Comparison of ENCODE assay signal across 16 cellular contexts in genomic region chr11:16611395-16612233, GRCh38.
DNase-seq lines count a peak whose midpoint lies in the region; FAIRE-seq and TF ChIP-seq lines count a peak whose summit lies in the region.
"Had no signal": no experiment of that assay in that cellular context is flagged by ENCODE, and none has a peak within 500 bp of the region (broad histone marks: within the 10 kb centered on the region; RNA-seq: fewer than 3 reads in every experiment).

No MANE protein-coding gene starts in this region.

- H3K36me3 Mint-ChIP-seq in IgD-negative memory B cell (peaks cover 1% of the 10 kb centered on the region), astrocyte (ENCODE audit: low read depth, unreplicated experiment) (no peaks in the 10 kb centered on the region), nephron progenitor cell (ENCODE audit: low read depth) (no peaks in the 10 kb centered on the region)

- H3K9ac ChIP-seq in astrocyte (ENCODE audit: low read length) = no peak overlapping the region

- H3K27ac Mint-ChIP-seq in IgD-negative memory B cell = peak overlapping the region in 2 of 3 donors; percentile 4 to 74
- H3K27ac Mint-ChIP-seq in astrocyte (ENCODE audit: unreplicated experiment) = peak overlapping the region; percentile 36
- H3K27ac Mint-ChIP-seq in nephron progenitor cell = no peak overlapping the region
- H3K27ac Mint-ChIP-seq: activated B cell treated with CpG ODN at 0.5 μM for 24 hours had no signal

- H3K9me3 Mint-ChIP-seq in IgD-negative memory B cell = peaks cover 0 to 13% (median 2%) of the 10 kb centered on the region in 3 donors
- H3K9me3 Mint-ChIP-seq in astrocyte (ENCODE audit: unreplicated experiment) = no peaks in the 10 kb centered on the region
- H3K9me3 Mint-ChIP-seq in nephron progenitor cell = no peaks in the 10 kb centered on the region
- H3K9me3 Mint-ChIP-seq: activated B cell treated with CpG ODN at 0.5 μM for 24 hours had no signal

- TF ChIP-seq CTCF in astrocyte (IDR thresholded peaks at IDR 0.05; ENCODE audit: insufficient read depth, low read depth, low read length) (no peak), nephron progenitor cell (IDR thresholded peaks at IDR 0.05) (no peak)

- H4K20me1 ChIP-seq in astrocyte (ENCODE audit: insufficient read depth, low read length) = no peaks in the 10 kb centered on the region

- H3K27me3 ChIP-seq in astrocyte (ENCODE audit: insufficient read depth, low read length) = peaks cover 52% of the 10 kb centered on the region

- peaks cover 12% of the 10 kb centered on the region for H3K4me1 ChIP-seq in astrocyte (ENCODE audit: insufficient read depth, low read length)

- H3K4me2 ChIP-seq in astrocyte (ENCODE audit: low read length) = peak overlapping the region; percentile 24

- H3K4me1 Mint-ChIP-seq in IgD-negative memory B cell = peaks cover 8 to 18% (median 17%) of the 10 kb centered on the region in 3 donors
- peaks cover 5% of the 10 kb centered on the region for H3K4me1 Mint-ChIP-seq in astrocyte (ENCODE audit: low read depth, unreplicated experiment)
- H3K4me1 Mint-ChIP-seq in nephron progenitor cell = peaks cover 34% of the 10 kb centered on the region

- no peaks in the 10 kb centered on the region for H3K36me3 ChIP-seq in astrocyte (ENCODE audit: insufficient read depth, low read length)
- H3K36me3 ChIP-seq: upper lobe of left lung had no signal

- no peaks in the 10 kb centered on the region for H3K9me3 ChIP-seq in astrocyte (ENCODE audit: insufficient read depth, low read depth, low read length)
- H3K9me3 ChIP-seq: upper lobe of left lung had no signal

- no peak overlapping the region for H2AFZ ChIP-seq in astrocyte (ENCODE audit: low read depth, low read length)

- no peak for FAIRE-seq in astrocyte (lab: Jason Lieb, UNC)
- FAIRE-seq: GM12892, HepG2 had no signal

- H3K4me3 Mint-ChIP-seq in IgD-negative memory B cell = peak overlapping the region in 3 of 4 donors; percentile 36 to 76 (median 44)
- peak overlapping the region; percentile 8 for H3K4me3 Mint-ChIP-seq in astrocyte (ENCODE audit: unreplicated experiment)
- peak overlapping the region; percentile 87 for H3K4me3 Mint-ChIP-seq in nephron progenitor cell
- H3K4me3 Mint-ChIP-seq: activated B cell treated with CpG ODN at 0.5 μM for 24 hours had no signal

- H3K27ac ChIP-seq in astrocyte (ENCODE audit: low read depth, low read length) = no peak overlapping the region
- H3K27ac ChIP-seq: upper lobe of left lung had no signal

- no peaks in the 10 kb centered on the region for H3K79me2 ChIP-seq in astrocyte (ENCODE audit: insufficient read depth, low read length)

- DNase-seq in DMS153 (lab: John Stamatoyannopoulos, UW) (peak; percentile 89), DMS153 treated with DMSO at 0.1 percent for 48 hours (lab: John Stamatoyannopoulos, UW; ENCODE audit: unreplicated experiment) (no peak), astrocyte (ENCODE audit: low read depth) (no peak), nephron progenitor cell (peak; percentile 54), AG08396 (ENCODE audit: low spot score) (no peak), SKM-1 treated with dmso at 0.1 percent for 144 hours (lab: John Stamatoyannopoulos, UW; ENCODE audit: unreplicated experiment) (no peak)
- DNase-seq in stimulated activated CD8-positive, alpha-beta memory T cell treated with anti-CD3 and anti-CD28 coated beads, Interleukin-4, amount 100 ng/mL, for 48 hours = no peak
- DNase-seq: 8988T; activated B cell treated with CpG ODN at 0.5 μM for 24 hours; activated T-cell treated with anti-CD3 and anti-CD28 coated beads, Interleukin-2, amount 50 U/mL, for 1 hour; HCEC 1CT; NCI-H2029 had no signal

- H3K27me3 Mint-ChIP-seq in IgD-negative memory B cell (peaks cover 40% of the 10 kb centered on the region), astrocyte (ENCODE audit: low read depth, unreplicated experiment) (peaks cover 28% of the 10 kb centered on the region), nephron progenitor cell (ENCODE audit: low read depth, poor library complexity) (peaks cover 4% of the 10 kb centered on the region)

- H3K4me3 ChIP-seq in astrocyte (ENCODE audit: insufficient read depth, low read depth, low read length) = no peak overlapping the region

Comparison
In these comparisons a context has a peak if more than half of its experiments do, and no peak if none do; other contexts are left out.
1. DNase-seq: peak in DMS153 (single experiment) and nephron progenitor cell (single experiment); none in DMS153 treated with DMSO at 0.1 percent for 48 hours (single experiment), astrocyte (single experiment), AG08396 (single experiment), SKM-1 treated with dmso at 0.1 percent for 144 hours (single experiment) and stimulated activated CD8-positive, alpha-beta memory T cell treated with anti-CD3 and anti-CD28 coated beads, Interleukin-4, amount 100 ng/mL, for 48 hours (single experiment).
2. H3K4me3 Mint-ChIP-seq: peak in every context shown above with its lines; median percentile 87 in nephron progenitor cell; 44 in IgD-negative memory B cell; 8 in astrocyte.